Comparison of ENCODE assay signal across 8 cellular contexts in genomic region chr14:22391908-22392307, GRCh38.
DNase-seq lines count a peak whose midpoint lies in the region; ATAC-seq and TF ChIP-seq lines count a peak whose summit lies in the region.

No MANE protein-coding gene starts in this region.

- DNase-seq in NCI-H748 (lab: John Stamatoyannopoulos, UW; ENCODE audit: unreplicated experiment) = peak; percentile 26
- no peak for DNase-seq in NCI-H748 treated with DMSO at 0.1 percent for 48 hours (lab: John Stamatoyannopoulos, UW)
- peak; percentile 32 for DNase-seq in HuH-7.5 (ENCODE audit: low spot score)
- DNase-seq in SKM-1 (lab: John Stamatoyannopoulos, UW; ENCODE audit: unreplicated experiment) = peak; percentile 19
- DNase-seq in fibroblast of villous mesenchyme (ENCODE audit: low read depth) = peak; percentile 74
- peak; percentile 27 for DNase-seq in neural crest cell (ENCODE audit: low read depth, low spot score)
- no peak for DNase-seq in activated CD8-positive, alpha-beta memory T cell treated with anti-CD3 and anti-CD28 coated beads for 24 hours

- H3K27me3 Mint-ChIP-seq in neural crest cell (ENCODE audit: low read depth) = peaks cover 50% of the 10 kb centered on the region

- H3K27ac Mint-ChIP-seq in neural crest cell (ENCODE audit: unreplicated experiment) = no peak overlapping the region

- no peak overlapping the region for H3K4me3 Mint-ChIP-seq in neural crest cell

- TF ChIP-seq CTCF in fibroblast of villous mesenchyme (IDR thresholded peaks at IDR 0.05; ENCODE audit: insufficient read depth, low read depth, low read length) (peak; percentile 82), neural crest cell (conservative IDR thresholded peaks at IDR 0.05) (peak; percentile 73)

- no peaks in the 10 kb centered on the region for H3K9me3 Mint-ChIP-seq in neural crest cell

- no peak overlapping the region for H3K4me3 ChIP-seq in fibroblast of villous mesenchyme (ENCODE audit: low read depth, low read length)

- no peak for ATAC-seq in HG02840 (IDR thresholded peaks at IDR 0.05; ENCODE audit: low FRiP score, unreplicated experiment)

- H3K36me3 Mint-ChIP-seq in neural crest cell (ENCODE audit: low read depth) = no peaks in the 10 kb centered on the region

- peaks cover 10% of the 10 kb centered on the region for H3K4me1 Mint-ChIP-seq in neural crest cell

Comparison
In these comparisons a context has a peak if more than half of its experiments do, and no peak if none do; other contexts are left out.
1. DNase-seq: peak in NCI-H748 (single experiment), HuH-7.5 (single experiment), SKM-1 (single experiment), fibroblast of villous mesenchyme (single experiment) and neural crest cell (single experiment); none in NCI-H748 treated with DMSO at 0.1 percent for 48 hours (single experiment) and activated CD8-positive, alpha-beta memory T cell treated with anti-CD3 and anti-CD28 coated beads for 24 hours (single experiment).